8 cellular contexts compared by ENCODE assay signal in the genomic region with DNA sequence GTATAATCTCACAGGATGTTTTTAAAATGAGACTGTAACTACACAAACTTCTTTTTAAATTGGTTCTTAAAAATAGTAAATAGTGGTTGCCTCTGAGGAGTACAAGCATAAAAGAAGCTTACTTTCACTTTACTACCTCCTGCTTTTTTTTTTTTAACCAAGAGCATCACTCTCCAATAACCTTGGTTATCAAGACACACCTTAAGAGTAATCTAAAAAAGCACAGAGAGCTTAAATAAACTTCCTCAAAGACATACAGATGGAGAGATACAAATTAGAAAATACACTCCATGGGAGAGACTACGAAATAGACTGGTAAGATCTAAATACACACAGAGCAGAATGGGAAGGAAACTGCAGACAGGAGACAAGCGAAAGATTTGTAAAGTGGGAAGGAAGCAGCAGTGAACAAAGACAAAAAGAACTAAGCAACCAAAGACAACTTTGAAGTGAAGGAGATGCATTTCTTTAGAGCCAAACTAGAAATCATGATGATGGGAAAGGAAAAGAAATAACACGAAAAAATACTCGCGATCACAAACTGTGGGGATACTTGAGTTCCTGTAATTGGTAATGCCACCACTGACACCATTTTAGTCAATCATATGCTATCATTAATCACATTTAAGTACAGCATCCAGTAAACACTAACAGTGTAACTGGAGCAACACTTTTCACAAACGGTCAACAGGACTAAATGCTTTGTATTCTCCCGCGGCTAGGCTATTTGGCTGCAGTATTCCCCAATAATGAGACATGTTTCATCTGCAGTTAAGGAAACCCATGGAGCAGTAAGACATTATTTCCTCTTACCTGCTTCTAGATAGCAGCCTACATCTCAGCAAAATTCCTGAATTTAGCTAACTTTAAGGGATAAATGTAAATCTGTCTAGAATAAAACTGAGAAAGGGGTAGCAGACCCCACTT. TPM values are rescaled to one million over a fixed set of nuclear protein-coding genes. Genes with fewer than 3 reads are reported as not detected.
DNase-seq lines count a peak whose midpoint lies in the region; ATAC-seq and TF ChIP-seq lines count a peak whose summit lies in the region.

No MANE protein-coding gene starts in this region.

- TF ChIP-seq CTCF in IMR-90 (conservative IDR thresholded peaks at IDR 0.05; ENCODE audit: low read depth, low read length) (no peak), liver (IDR thresholded peaks at IDR 0.05; ENCODE audit: low read depth, low read length, missing input control) (no peak)

- POLR2A ChIA-PET in IMR-90 (lab: Charles Lee; ENCODE audit: unreplicated experiment) = interaction anchor here (1.1 kb wide), 1 partner anchor 9 kb away, joined by 4 read pairs; no protein-coding TSS in a partner anchor

- no peaks in the 10 kb centered on the region for H3K27me3 ChIP-seq in IMR-90 (ENCODE audit: control insufficient read depth, insufficient read depth, low read length)
- H3K27me3 ChIP-seq in liver (ENCODE audit: control insufficient read depth in 4 of 4, insufficient read depth in 4 of 4, low read length in 3 of 4) = no peaks in the 10 kb centered on the region

- no peak overlapping the region for H2AK9ac ChIP-seq in IMR-90 (replicated peaks; ENCODE audit: low read depth, low read length, poor library complexity)

- no peak overlapping the region for H4K5ac ChIP-seq in IMR-90 (ENCODE audit: low read depth, low read length)

- no peak overlapping the region for H2BK15ac ChIP-seq in IMR-90 (ENCODE audit: low read depth, low read length)

- H3K4me3 ChIP-seq in IMR-90 (ENCODE audit: insufficient read depth, low read depth, low read length) (peak overlapping the region; percentile 43), liver (ENCODE audit: low read depth in 1 of 3, low read length in 3 of 3) (peak overlapping the region in 2 of 3 donors; percentile 39 to 45), urinary bladder (ENCODE audit: low read depth, low read length) (peak overlapping the region; percentile 31)

- H3K4me1 ChIP-seq in IMR-90 (ENCODE audit: control insufficient read depth, insufficient read depth, low read length) (peaks cover 4% of the 10 kb centered on the region), liver (ENCODE audit: control insufficient read depth in 4 of 4, insufficient read depth in 4 of 4, low read length in 3 of 4) (peaks cover 2 to 13% (median 5%) of the 10 kb centered on the region in 4 donors), urinary bladder (ENCODE audit: insufficient read depth) (no peaks in the 10 kb centered on the region)

- ATAC-seq in IMR-90 (ENCODE audit: low read depth) (peak; percentile 65), GM21423 (IDR thresholded peaks at IDR 0.05; ENCODE audit: unreplicated experiment) (no peak), HG02981 (IDR thresholded peaks at IDR 0.05; ENCODE audit: unreplicated experiment) (no peak)

- H2AFZ ChIP-seq in IMR-90 (replicated peaks; ENCODE audit: low read length, poor library complexity) = no peak overlapping the region

- WGBS in IMR-90 (ENCODE audit: extremely low coverage in 2 of 2, insufficient read length in 1 of 2), 2 experiments = no CpG with 5 or more reads among the region's 8 CpGs
- 39% methylated on average over 8 of the region's 8 CpGs for WGBS in liver
- WGBS in urinary bladder = 15% methylated on average over 8 of the region's 8 CpGs

- H2BK5ac ChIP-seq in IMR-90 (ENCODE audit: low read depth, low read length, poor library complexity, severe bottlenecking) = peak overlapping the region; percentile 57

- peak overlapping the region; percentile 34; the same call in 1 of the 2 replicates for H3K14ac ChIP-seq in IMR-90 (replicated peaks; ENCODE audit: low read depth, low read length)

- TF ChIP-seq RAD21 in IMR-90 (IDR thresholded peaks at IDR 0.05; ENCODE audit: low read length) (no peak), liver (IDR thresholded peaks at IDR 0.05) (no peak)

- H4K91ac ChIP-seq in IMR-90 (ENCODE audit: insufficient read depth, low read depth, low read length) = no peak overlapping the region

- in situ Hi-C loops in IMR-90 (cut with MboI; ENCODE audit: low sequenced_read_pairs) = no loop called here

- H3K36me3 ChIP-seq in IMR-90 (ENCODE audit: control insufficient read depth, insufficient read depth, low read length) (no peaks in the 10 kb centered on the region), liver (ENCODE audit: control insufficient read depth in 4 of 4, insufficient read depth in 3 of 4, low read depth in 1 of 4, low read length in 3 of 4) (peaks cover 0 to 2% (median 0%) of the 10 kb centered on the region in 4 donors), urinary bladder (ENCODE audit: insufficient read depth) (no peaks in the 10 kb centered on the region)

- H3K79me1 ChIP-seq in IMR-90 (ENCODE audit: low read depth in 1 of 2, low read length in 2 of 2) = peaks cover 8 to 55% of the 10 kb centered on the region in 2 experiments

- H2AK5ac ChIP-seq in IMR-90 (ENCODE audit: low read depth, low read length) = no peak overlapping the region

- no peak overlapping the region for H3K4ac ChIP-seq in IMR-90 (ENCODE audit: low read depth, low read length)

- no peak overlapping the region for H2BK20ac ChIP-seq in IMR-90 (ENCODE audit: low read depth, low read length)

- DNase-seq in ELR (ENCODE audit: low read depth) (peak; percentile 31), IMR-90 (no peak), astrocyte of the hippocampus (ENCODE audit: low read depth, low spot score) (peak; percentile 42), activated gamma-delta T cell (lab: John Stamatoyannopoulos, UW) (no peak)

- BruUV-seq in IMR-90 (replicated peaks; lab: Mats Ljungman, UMichigan) = no TSS peak

- H4K8ac ChIP-seq in IMR-90 (ENCODE audit: low read depth in 2 of 2, low read length in 2 of 2) = peak overlapping the region in 1 of 2 experiments; percentile 56; a peak in 1 of 4 replicates

- H3K27ac ChIP-seq in IMR-90 (ENCODE audit: insufficient read depth, low read length) (no peak overlapping the region; the same call in 1 of the 2 replicates), liver (ENCODE audit: low read depth in 1 of 2, low read length in 2 of 2) (no peak overlapping the region), urinary bladder (ENCODE audit: low read depth) (peak overlapping the region; percentile 23)

- H3K9ac ChIP-seq in IMR-90 (ENCODE audit: low read depth, low read length) (peak overlapping the region; percentile 71; the same call in 1 of the 2 replicates), liver (ENCODE audit: low read depth in 1 of 2, low read length in 2 of 2) (peak overlapping the region; percentile 21 to 26)

- TF ChIP-seq POLR2A in IMR-90 (IDR thresholded peaks at IDR 0.05; ENCODE audit: low read depth, low read length) = no peak

- no peaks in the 10 kb centered on the region; the same call in 1 of the 2 replicates for H3K9me1 ChIP-seq in IMR-90 (ENCODE audit: insufficient read depth, low read length)

- 0 out of 2 replicates have a peak overlapping the region, but pooled peaks have one; percentile 38 for H3K56ac ChIP-seq in IMR-90 (ENCODE audit: extremely low read depth, insufficient read depth, low read length)

- dilution Hi-C loops in IMR-90 (cut with HindIII; ENCODE audit: low sequenced_read_pairs, unreplicated experiment) = no loop called here

- no peak overlapping the region; the same call in 1 of the 2 replicates for H3K18ac ChIP-seq in IMR-90 (ENCODE audit: low read depth, low read length)

- CTCF ChIA-PET in IMR-90 (lab: Yijun Ruan, JAX) = interaction anchor here (0.7 kb wide), 1 partner anchor 816 kb away, joined by 5 read pairs; no protein-coding TSS in a partner anchor

- peak overlapping the region; percentile 96 for H3K4me2 ChIP-seq in IMR-90 (ENCODE audit: low read depth, low read length)

- intact Hi-C loops in IMR-90 (cut with micrococcal nuclease) = no loop called here

- no peaks in the 10 kb centered on the region for H3K9me3 ChIP-seq in IMR-90 (ENCODE audit: control insufficient read depth, insufficient read depth, low read length)
- no peaks in the 10 kb centered on the region for H3K9me3 ChIP-seq in liver (ENCODE audit: control insufficient read depth in 4 of 4, low read length in 3 of 4)

- H4K20me1 ChIP-seq in IMR-90 (ENCODE audit: insufficient read depth, low read length) = peaks cover 36% of the 10 kb centered on the region

- H2BK120ac ChIP-seq in IMR-90 (ENCODE audit: low read depth, low read length) = no peak overlapping the region

- H3K23ac ChIP-seq in IMR-90 (ENCODE audit: low read depth, low read length) = peak overlapping the region; percentile 21; the same call in 1 of the 2 replicates

TF ChIP-seq in IMR-90, 13 proteins besides CTCF, POLR2A, EP300 and RAD21 (continues in another document):
- TF ChIP-seq FOS (IDR thresholded peaks at IDR 0.05; ENCODE audit: low read depth, low read length) (no peak), MAZ (IDR thresholded peaks at IDR 0.05; ENCODE audit: borderline replicate concordance, low read depth, low read length) (no peak), CEBPB (IDR thresholded peaks at IDR 0.05; ENCODE audit: low read depth, low read length) (no peak), SMC3 (IDR thresholded peaks at IDR 0.05; ENCODE audit: low read depth, low read length) (no peak), NFE2L2 (IDR thresholded peaks at IDR 0.05; ENCODE audit: low read depth, low read length) (no peak)

TF ChIP-seq in liver, 16 proteins besides CTCF, POLR2A, EP300 and RAD21 (continues in another document):
- TF ChIP-seq, protein P1, sequence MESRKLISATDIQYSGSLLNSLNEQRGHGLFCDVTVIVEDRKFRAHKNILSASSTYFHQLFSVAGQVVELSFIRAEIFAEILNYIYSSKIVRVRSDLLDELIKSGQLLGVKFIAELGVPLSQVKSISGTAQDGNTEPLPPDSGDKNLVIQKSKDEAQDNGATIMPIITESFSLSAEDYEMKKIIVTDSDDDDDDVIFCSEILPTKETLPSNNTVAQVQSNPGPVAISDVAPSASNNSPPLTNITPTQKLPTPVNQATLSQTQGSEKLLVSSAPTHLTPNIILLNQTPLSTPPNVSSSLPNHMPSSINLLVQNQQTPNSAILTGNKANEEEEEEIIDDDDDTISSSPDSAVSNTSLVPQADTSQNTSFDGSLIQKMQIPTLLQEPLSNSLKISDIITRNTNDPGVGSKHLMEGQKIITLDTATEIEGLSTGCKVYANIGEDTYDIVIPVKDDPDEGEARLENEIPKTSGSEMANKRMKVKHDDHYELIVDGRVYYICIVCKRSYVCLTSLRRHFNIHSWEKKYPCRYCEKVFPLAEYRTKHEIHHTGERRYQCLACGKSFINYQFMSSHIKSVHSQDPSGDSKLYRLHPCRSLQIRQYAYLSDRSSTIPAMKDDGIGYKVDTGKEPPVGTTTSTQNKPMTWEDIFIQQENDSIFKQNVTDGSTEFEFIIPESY (IDR thresholded peaks at IDR 0.05) = no peak

RNA-seq across cellular contexts. Expression of a gene that starts 8.2 kb away (rescaled TPM):
- total RNA-seq in IMR-90 (2012; rRNA removed) (30.8 and 43.3 TPM in 2 replicates), liver (10 to 100 TPM in 1 of 2 donors, 1 to 10 TPM in 1; 3.9 to 10.3 TPM), urinary bladder (47.7 TPM)
- polyA plus RNA-seq in IMR-90 (2012; rRNA removed) (14.5 and 21.6 TPM in 2 replicates), liver (1 to 10 TPM; 2.3 to 5.8 TPM), urinary bladder (17.4 TPM)
- 2.6 and 6.0 TPM in 2 replicates for polyA plus RNA-seq in IMR-90 (2012; cell fraction: cytosol; rRNA removed)
- polyA plus RNA-seq in IMR-90 (2012; cell fraction: nucleus; rRNA removed; ENCODE audit: low replicate concordance) = 1.9 and 14.5 TPM in 2 replicates

Comparison
In these comparisons a context has a peak if more than half of its experiments do, and no peak if none do; other contexts are left out.
1. DNase-seq: peak in ELR (single experiment) and astrocyte of the hippocampus (single experiment); none in IMR-90 (single experiment) and activated gamma-delta T cell (single experiment).
2. Peak in every context shown above with its lines, with median percentiles within 50 percentile points of each other: H3K4me3 ChIP-seq.